In the genomic region with DNA sequence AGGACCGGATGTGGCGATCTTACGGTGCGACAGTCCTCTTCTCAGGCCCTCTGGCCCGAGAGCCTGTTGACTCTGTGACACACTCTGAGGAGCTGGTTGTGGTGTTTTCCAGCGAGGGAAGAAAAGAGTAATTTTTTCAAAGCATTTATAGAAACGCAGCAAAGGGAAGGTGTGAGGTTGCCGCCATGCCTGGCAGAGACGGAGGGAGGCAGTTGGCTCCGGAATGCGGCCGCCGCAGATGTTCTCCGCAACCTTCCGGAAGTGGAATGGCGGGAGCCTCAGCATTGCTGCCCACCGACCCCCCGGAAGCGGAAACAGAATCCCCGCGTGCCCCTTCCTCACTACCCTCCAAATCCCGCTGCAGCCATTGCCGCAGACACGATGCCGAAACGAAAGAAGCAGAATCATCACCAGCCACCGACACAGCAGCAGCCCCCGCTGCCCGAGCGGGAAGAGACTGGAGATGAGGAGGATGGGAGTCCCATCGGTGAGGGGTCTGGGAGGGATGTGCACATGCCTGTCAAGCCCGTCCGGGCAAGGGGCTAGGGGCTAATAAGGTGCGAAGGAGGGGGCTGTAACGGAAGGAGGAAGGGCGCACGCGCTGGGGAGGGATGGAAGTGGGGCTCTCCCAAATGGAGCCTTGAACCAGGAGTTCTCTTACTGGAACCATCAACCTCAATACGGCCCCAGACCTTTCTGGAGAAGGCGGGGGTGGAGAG, we compare ENCODE assay signal across 1 cellular context.
TF ChIP-seq lines count a peak whose summit lies in the region.

A gene with protein sequence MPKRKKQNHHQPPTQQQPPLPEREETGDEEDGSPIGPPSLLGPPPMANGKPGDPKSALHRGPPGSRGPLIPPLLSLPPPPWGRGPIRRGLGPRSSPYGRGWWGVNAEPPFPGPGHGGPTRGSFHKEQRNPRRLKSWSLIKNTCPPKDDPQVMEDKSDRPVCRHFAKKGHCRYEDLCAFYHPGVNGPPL (plus strand): TSS at position 332 of the 719 bp plus-strand sequence. CDS start 50 bp downstream, at position 382.

TF ChIP-seq in neural cell, 6 proteins besides CTCF, POLR2A, EP300 and RAD21 (continued from another document):
- TF ChIP-seq, protein P1, sequence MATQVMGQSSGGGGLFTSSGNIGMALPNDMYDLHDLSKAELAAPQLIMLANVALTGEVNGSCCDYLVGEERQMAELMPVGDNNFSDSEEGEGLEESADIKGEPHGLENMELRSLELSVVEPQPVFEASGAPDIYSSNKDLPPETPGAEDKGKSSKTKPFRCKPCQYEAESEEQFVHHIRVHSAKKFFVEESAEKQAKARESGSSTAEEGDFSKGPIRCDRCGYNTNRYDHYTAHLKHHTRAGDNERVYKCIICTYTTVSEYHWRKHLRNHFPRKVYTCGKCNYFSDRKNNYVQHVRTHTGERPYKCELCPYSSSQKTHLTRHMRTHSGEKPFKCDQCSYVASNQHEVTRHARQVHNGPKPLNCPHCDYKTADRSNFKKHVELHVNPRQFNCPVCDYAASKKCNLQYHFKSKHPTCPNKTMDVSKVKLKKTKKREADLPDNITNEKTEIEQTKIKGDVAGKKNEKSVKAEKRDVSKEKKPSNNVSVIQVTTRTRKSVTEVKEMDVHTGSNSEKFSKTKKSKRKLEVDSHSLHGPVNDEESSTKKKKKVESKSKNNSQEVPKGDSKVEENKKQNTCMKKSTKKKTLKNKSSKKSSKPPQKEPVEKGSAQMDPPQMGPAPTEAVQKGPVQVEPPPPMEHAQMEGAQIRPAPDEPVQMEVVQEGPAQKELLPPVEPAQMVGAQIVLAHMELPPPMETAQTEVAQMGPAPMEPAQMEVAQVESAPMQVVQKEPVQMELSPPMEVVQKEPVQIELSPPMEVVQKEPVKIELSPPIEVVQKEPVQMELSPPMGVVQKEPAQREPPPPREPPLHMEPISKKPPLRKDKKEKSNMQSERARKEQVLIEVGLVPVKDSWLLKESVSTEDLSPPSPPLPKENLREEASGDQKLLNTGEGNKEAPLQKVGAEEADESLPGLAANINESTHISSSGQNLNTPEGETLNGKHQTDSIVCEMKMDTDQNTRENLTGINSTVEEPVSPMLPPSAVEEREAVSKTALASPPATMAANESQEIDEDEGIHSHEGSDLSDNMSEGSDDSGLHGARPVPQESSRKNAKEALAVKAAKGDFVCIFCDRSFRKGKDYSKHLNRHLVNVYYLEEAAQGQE (IDR thresholded peaks at IDR 0.05; ENCODE audit: borderline replicate concordance) = peak; percentile 82
- TF ChIP-seq SMC3 (conservative IDR thresholded peaks at IDR 0.05; ENCODE audit: poor library complexity) (peak; percentile 43), TAF1 (IDR thresholded peaks at IDR 0.05; ENCODE audit: low read depth) (peak; percentile 83), EZH2 (IDR thresholded peaks at IDR 0.05; ENCODE audit: borderline replicate concordance, insufficient read depth, low read length, poor library complexity, severe bottlenecking) (no peak)
TF ChIP-seq in neural cell: peak in this region for 5.
